ENCODE assay signal across 8 cellular contexts in the genomic region with DNA sequence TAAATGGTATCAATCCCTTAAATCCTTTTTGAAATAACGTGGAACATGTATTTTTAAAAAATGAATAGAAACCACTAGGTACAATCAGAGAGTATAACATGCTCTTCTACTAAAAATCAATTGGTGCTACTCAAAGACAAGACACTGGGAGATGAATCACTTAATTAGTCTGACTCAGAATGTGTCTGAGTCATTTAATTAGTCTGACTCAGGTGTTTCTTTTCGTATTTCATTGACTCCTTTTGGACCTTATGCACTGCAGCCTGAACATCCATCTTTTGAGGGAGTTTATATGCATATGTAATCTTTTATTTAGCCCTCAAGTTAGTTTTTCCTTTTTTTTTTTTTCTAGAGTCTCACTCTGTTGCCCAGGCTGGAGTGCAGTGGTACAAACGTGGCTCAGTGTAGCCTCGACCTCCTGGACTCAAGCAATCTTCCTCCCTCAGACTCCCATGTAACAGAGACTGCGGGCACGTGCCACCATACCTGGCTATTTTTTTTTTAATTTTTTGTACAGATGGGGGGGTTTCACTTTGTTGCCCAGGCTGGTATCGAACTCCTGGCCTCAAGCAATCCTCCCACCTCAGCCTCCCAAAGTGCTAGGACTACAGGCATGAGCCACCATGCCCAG. TPM values are rescaled to one million over a fixed set of nuclear protein-coding genes. Genes with fewer than 3 reads are reported as not detected.
A peak's percentile ranks its signal among the peaks of the same experiment; 100 is the strongest.
DNase-seq lines count a peak whose midpoint lies in the region; ATAC-seq and TF ChIP-seq lines count a peak whose summit lies in the region.

No MANE protein-coding gene starts in this region.

- DNase-seq in GM12864 (ENCODE audit: low read depth) (peak; percentile 12), SK-MEL-5 (ENCODE audit: low read depth, low spot score) (peak; percentile 16), lung (ENCODE audit: low spot score) (no peak), NCI-H1092 treated with DMSO at 0.1 percent for 48 hours (lab: John Stamatoyannopoulos, UW) (no peak), SKM-1 treated with dmso at 0.1 percent for 144 hours (lab: John Stamatoyannopoulos, UW; ENCODE audit: unreplicated experiment) (no peak), COLO668 (lab: John Stamatoyannopoulos, UW; ENCODE audit: unreplicated experiment) (no peak), coronary artery (ENCODE audit: low spot score) (no peak)

- in situ Hi-C loops in SK-MEL-5 (cut with HindIII; ENCODE audit: low pct_unique_long_range_greater_than_20kb, low sequenced_read_pairs), result no loop called here

- H3K4me1 ChIP-seq in lung (ENCODE audit: control insufficient read depth in 2 of 2, insufficient read depth in 2 of 2, low read length in 2 of 2), result peaks cover 0 to 8% of the 10 kb centered on the region in 2 donors

- WGBS in lung, 2 donors, result 82 to 93% methylated on average over 7 of the region's 7 CpGs

- peaks cover 1 to 3% of the 10 kb centered on the region in 2 donors for H3K36me3 ChIP-seq in lung (ENCODE audit: control insufficient read depth in 2 of 2, insufficient read depth in 2 of 2, low read length in 2 of 2)

- no peak overlapping the region for H3K27ac ChIP-seq in lung (ENCODE audit: low read depth in 1 of 2, low read length in 1 of 2)
- no peak overlapping the region for H3K27ac ChIP-seq in coronary artery

- H3K27me3 ChIP-seq in lung (ENCODE audit: control insufficient read depth, insufficient read depth), result no peaks in the 10 kb centered on the region

- ATAC-seq in HG02571 (IDR thresholded peaks at IDR 0.05; ENCODE audit: unreplicated experiment) (peak; percentile 75), lung (ENCODE audit: insufficient read depth, low FRiP score) (peak; percentile 41)

- H3K4me3 ChIP-seq in GM12864 (ENCODE audit: low read depth, low read length) (no peak overlapping the region), lung (no peak overlapping the region), coronary artery (no peak overlapping the region)

- no peaks in the 10 kb centered on the region for H3K9me3 ChIP-seq in lung (ENCODE audit: control insufficient read depth in 2 of 2, insufficient read depth in 1 of 2, low read length in 1 of 2)

- no peak for TF ChIP-seq CTCF in GM12864 (IDR thresholded peaks at IDR 0.05; ENCODE audit: low read depth, low read length, missing control alignments)
- TF ChIP-seq CTCF in lung (IDR thresholded peaks at IDR 0.05; ENCODE audit: control extremely low read depth, extremely low read depth), result no peak
- no peak for TF ChIP-seq CTCF in coronary artery (IDR thresholded peaks at IDR 0.05)

RNA-seq across cellular contexts. Expression of gene PPP4R3B, which starts 26.5 kb away (rescaled TPM):
- 60.5 and 64.0 TPM in 2 replicates for total RNA-seq in SK-MEL-5 (2014; rRNA removed; shearing (Covaris generic))
- 36.2 and 45.0 TPM in 2 replicates for polyA plus RNA-seq in SK-MEL-5 (2015; cell fraction: cytosol; rRNA removed)
- polyA plus RNA-seq in SK-MEL-5 (2015; cell fraction: nucleus; rRNA removed), result 60.9 and 69.1 TPM in 2 replicates
- 100 to 1,000 TPM in 1 of 2 donors, 10 to 100 TPM in 1; 58.5 to 132 TPM for total RNA-seq in lung
- polyA plus RNA-seq in lung, result 10 to 100 TPM; 25.3 to 26.2 TPM

Comparison
In these comparisons a context has a peak if more than half of its experiments do, and no peak if none do; other contexts are left out.
1. DNase-seq: peak in GM12864 (single experiment) and SK-MEL-5 (single experiment); none in lung (single experiment), NCI-H1092 treated with DMSO at 0.1 percent for 48 hours (single experiment), SKM-1 treated with dmso at 0.1 percent for 144 hours (single experiment), COLO668 (single experiment) and coronary artery (single experiment).